8 cellular contexts compared by ENCODE assay signal in genomic region chr12:111599459-111600295, GRCh38. TPM values are rescaled to one million over a fixed set of nuclear protein-coding genes. Genes with fewer than 3 reads are reported as not detected.
A peak's percentile ranks its signal among the peaks of the same experiment; 100 is the strongest.
DNase-seq lines count a peak whose midpoint lies in the region; ATAC-seq and TF ChIP-seq lines count a peak whose summit lies in the region.

No MANE protein-coding gene starts in this region.

- H3K27me3 Mint-ChIP-seq in activated B cell treated with CpG ODN at 0.5 μM for 24 hours: no peaks in the 10 kb centered on the region
- H3K27me3 Mint-ChIP-seq in immature natural killer cell (ENCODE audit: low read depth in 3 of 3): peaks cover 22 to 25% (median 24%) of the 10 kb centered on the region in 3 donors

- peaks cover 21% of the 10 kb centered on the region for H3K4me1 ChIP-seq in smooth muscle cell (ENCODE audit: low read depth)

- H3K36me3 Mint-ChIP-seq in activated B cell treated with CpG ODN at 0.5 μM for 24 hours (ENCODE audit: low read depth) (peaks cover 12% of the 10 kb centered on the region), immature natural killer cell (no peaks in the 10 kb centered on the region)

- H3K4me2 ChIP-seq in smooth muscle cell: peak overlapping the region; percentile 91

- no peaks in the 10 kb centered on the region for H3K27me3 ChIP-seq in smooth muscle cell (ENCODE audit: low read depth)

- H2AFZ ChIP-seq in smooth muscle cell (ENCODE audit: low read depth): peak overlapping the region; percentile 91

- peak; percentile 98 for DNase-seq in ACHN
- peak; percentile 83 for DNase-seq in NCI-H2196 treated with DMSO at 0.1 percent for 48 hours (lab: John Stamatoyannopoulos, UW; ENCODE audit: unreplicated experiment)
- peak; percentile 93 for DNase-seq in activated B cell treated with CpG ODN at 0.5 μM for 24 hours
- peak; percentile 94 to 98 for DNase-seq in cardiac fibroblast (ENCODE audit: low read depth in 2 of 2)
- peak; percentile 90 to 93 (median 93) for DNase-seq in immature natural killer cell
- DNase-seq in smooth muscle cell (lab: John Stamatoyannopoulos, UW; ENCODE audit: unreplicated experiment): peak; percentile 87

- H3K9me3 Mint-ChIP-seq in activated B cell treated with CpG ODN at 0.5 μM for 24 hours (no peaks in the 10 kb centered on the region), immature natural killer cell (no peaks in the 10 kb centered on the region)

- H3K9me3 ChIP-seq in smooth muscle cell (replicated peaks; ENCODE audit: low read depth): no peaks in the 10 kb centered on the region

- peaks cover 31% of the 10 kb centered on the region for H4K20me1 ChIP-seq in smooth muscle cell (ENCODE audit: low read depth)

- H3K79me2 ChIP-seq in smooth muscle cell (ENCODE audit: low read depth): peaks cover 48% of the 10 kb centered on the region

- in situ Hi-C loops in ACHN (cut with HindIII; ENCODE audit: low pct_ligation_motif_present, low pct_unique_long_range_greater_than_20kb, low sequenced_read_pairs): no loop called here

- H3K27ac ChIP-seq in smooth muscle cell (ENCODE audit: low read depth): peak overlapping the region; percentile 96

- intact Hi-C loops in activated B cell treated with CpG ODN at 0.5 μM for 24 hours (cut with micrococcal nuclease): loop anchor here (2.0 to 10.0 kb wide), 5 partner anchors 87 to 1717 kb away; partner anchors contain the start of genes ACAD10, GLTP, HECTD4 and MAPKAPK5

- TF ChIP-seq CTCF in activated B cell treated with CpG ODN at 0.5 μM for 24 hours (IDR thresholded peaks at IDR 0.05) (no peak), cardiac fibroblast (IDR thresholded peaks at IDR 0.05; ENCODE audit: low read depth, low read length) (no peak), smooth muscle cell (IDR thresholded peaks at IDR 0.05; ENCODE audit: borderline replicate concordance, insufficient read depth, poor library complexity, severe bottlenecking) (no peak)

- POLR2A ChIA-PET in activated B cell treated with CpG ODN at 0.5 μM for 24 hours (lab: Charles Lee): interaction anchor here (0.8 kb wide), 3 partner anchors 86 to 242 kb away, joined by 3 to 7 read pairs (median 4); partner anchors contain the start of genes ACAD10, BRAP and MAPKAPK5

- H3K27ac Mint-ChIP-seq in activated B cell treated with CpG ODN at 0.5 μM for 24 hours (peak overlapping the region; percentile 88), immature natural killer cell (peak overlapping the region; percentile 78 to 96 (median 88))

- ATAC-seq in GM18868 (IDR thresholded peaks at IDR 0.05; ENCODE audit: unreplicated experiment): peak; percentile 69
- peak; percentile 62 for ATAC-seq in HG03103 (IDR thresholded peaks at IDR 0.05; ENCODE audit: low read depth, unreplicated experiment)
- peak; percentile 81 for ATAC-seq in activated B cell treated with CpG ODN at 0.5 μM for 24 hours (ENCODE audit: low read depth)

- 1% methylated on average over 50 of the region's 57 CpGs for WGBS in smooth muscle cell (ENCODE audit: low lambda C conversion rate)

- H3F3A ChIP-seq in smooth muscle cell (ENCODE audit: low read depth): no peaks in the 10 kb centered on the region

- H3K36me3 ChIP-seq in smooth muscle cell (ENCODE audit: low read depth): no peaks in the 10 kb centered on the region

- H3K4me3 ChIP-seq in cardiac fibroblast (replicated peaks in 1 of 2; ENCODE audit: low read depth in 2 of 2, low read length in 2 of 2) (peak overlapping the region; percentile 62 to 88), smooth muscle cell (peak overlapping the region; percentile 90)

- H3K4me3 Mint-ChIP-seq in activated B cell treated with CpG ODN at 0.5 μM for 24 hours (peak overlapping the region; percentile 86), immature natural killer cell (peak overlapping the region; percentile 83 to 91 (median 86))

- H3K4me1 Mint-ChIP-seq in activated B cell treated with CpG ODN at 0.5 μM for 24 hours (peaks cover 29% of the 10 kb centered on the region), immature natural killer cell (peaks cover 29 to 38% of the 10 kb centered on the region in 2 donors)

- H3K9ac ChIP-seq in smooth muscle cell (ENCODE audit: low read depth): peak overlapping the region; percentile 95

- CTCF ChIA-PET in activated B cell treated with CpG ODN at 0.5 μM for 24 hours (lab: Charles Lee): no interaction called here

RNA-seq across cellular contexts. Expression of gene ATXN2, which starts 0.6 kb away (rescaled TPM):
- total RNA-seq in activated B cell treated with CpG ODN at 0.5 μM for 24 hours: 38.3 and 46.2 TPM in 2 replicates
- polyA plus RNA-seq in immature natural killer cell: 10 to 100 TPM in 2 of 3 donors, 1 to 10 TPM in 1; 7.1 to 31.3 (median 12.3) TPM
- 26.8 and 29.3 TPM in 2 replicates for total RNA-seq in smooth muscle cell
- 39.6 and 46.3 TPM in 2 replicates for polyA plus RNA-seq in smooth muscle cell

Comparison
In these comparisons a context has a peak if more than half of its experiments do, and no peak if none do; other contexts are left out.
1. Peak in every context shown above with its lines: DNase-seq, ATAC-seq, H3K4me3 ChIP-seq and H3K27ac ChIP-seq.